ENCODE assay signal across 8 cellular contexts in genomic region chr22:35380537-35381423, GRCh38. TPM values are rescaled to one million over a fixed set of nuclear protein-coding genes. Genes with fewer than 3 reads are reported as not detected.
A peak's percentile ranks its signal among the peaks of the same experiment; 100 is the strongest.
DNase-seq lines count a peak whose midpoint lies in the region; ATAC-seq and TF ChIP-seq lines count a peak whose summit lies in the region.

A gene with protein sequence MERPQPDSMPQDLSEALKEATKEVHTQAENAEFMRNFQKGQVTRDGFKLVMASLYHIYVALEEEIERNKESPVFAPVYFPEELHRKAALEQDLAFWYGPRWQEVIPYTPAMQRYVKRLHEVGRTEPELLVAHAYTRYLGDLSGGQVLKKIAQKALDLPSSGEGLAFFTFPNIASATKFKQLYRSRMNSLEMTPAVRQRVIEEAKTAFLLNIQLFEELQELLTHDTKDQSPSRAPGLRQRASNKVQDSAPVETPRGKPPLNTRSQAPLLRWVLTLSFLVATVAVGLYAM (plus strand): TSS chr22:35381096. CDS start chr22:35381174, 78 bp downstream.

- TF ChIP-seq CTCF in astrocyte of the spinal cord (IDR thresholded peaks at IDR 0.05; ENCODE audit: low read depth, low read length), result peak; percentile 1

- H3K27ac ChIP-seq in right cardiac atrium (ENCODE audit: low read length), result peak within 1 kb of the TSS; percentile 4

- ATAC-seq in GM21390 (IDR thresholded peaks at IDR 0.05; ENCODE audit: unreplicated experiment) (peak; percentile 65), right cardiac atrium (peak; percentile 94 to 95), GM19023 (IDR thresholded peaks at IDR 0.05; ENCODE audit: unreplicated experiment) (no peak)

- DNase-seq in Caki2 (ENCODE audit: low read depth) (peak; percentile 92), LHCN-M2 (ENCODE audit: low read depth) (peak; percentile 90), T-helper 2 cell (peak in 4 of 5 experiments; percentile 19 to 77 (median 24)), astrocyte of the spinal cord (ENCODE audit: low read depth, low spot score) (peak; percentile 84), right cardiac atrium (peak; percentile 94 to 98 (median 97)), posterior cingulate gyrus (peak; percentile 80 to 97 (median 85))

- no peaks in the 10 kb centered on the region for H3K4me1 ChIP-seq in right cardiac atrium (ENCODE audit: control insufficient read depth, insufficient read depth, low read length)

- WGBS in right cardiac atrium, result 3% methylated on average over 47 of the region's 47 CpGs

- H3K4me3 ChIP-seq in astrocyte of the spinal cord (ENCODE audit: low read depth, low read length), result peak within 1 kb of the TSS; percentile 65
- peak within 1 kb of the TSS; percentile 20 for H3K4me3 ChIP-seq in right cardiac atrium (ENCODE audit: low read length)

- H3K9me3 ChIP-seq in right cardiac atrium (ENCODE audit: control insufficient read depth, low read length), result no peaks in the 10 kb centered on the region

- in situ Hi-C loops in Caki2 (cut with HindIII; ENCODE audit: low pct_unique_long_range_greater_than_20kb, low sequenced_read_pairs) (no loop called here), astrocyte of the spinal cord (cut with HindIII; ENCODE audit: low sequenced_read_pairs) (no loop called here)

- H3K27me3 ChIP-seq in right cardiac atrium (ENCODE audit: control insufficient read depth, insufficient read depth), result no peaks in the 10 kb centered on the region

- intact Hi-C loops in right cardiac atrium (cut with DNase I), result no loop called here
- intact Hi-C loops in posterior cingulate gyrus (cut with DNase I), result loop anchor here (2.0 kb wide), 1 partner anchor 30 kb away; no protein-coding TSS in a partner anchor

RNA-seq across cellular contexts. Expression of the gene that starts here (rescaled TPM):
- total RNA-seq in Caki2 (2014; rRNA removed; shearing (Covaris generic); ENCODE audit: low replicate concordance), result 118 and 167 TPM in 2 replicates
- 103 and 152 TPM in 2 replicates for total RNA-seq in LHCN-M2 (2014; rRNA removed)
- polyA plus RNA-seq in LHCN-M2 (2012), result 85.0 TPM
- total RNA-seq in right cardiac atrium, result 10 to 100 TPM in 2 of 4 donors, 1 to 10 TPM in 2; 6.2 to 10.8 (median 9.6) TPM
- 6.1 TPM for polyA plus RNA-seq in right cardiac atrium

Comparison
In these comparisons a context has a peak if more than half of its experiments do, and no peak if none do; other contexts are left out.
1. DNase-seq: peak in every context shown above with its lines; median percentile 97 in right cardiac atrium; 92 in Caki2; 90 in LHCN-M2; 85 in posterior cingulate gyrus; 84 in astrocyte of the spinal cord; 24 in T-helper 2 cell.